ENCODE assay signal across 1 cellular context in the genomic region with DNA sequence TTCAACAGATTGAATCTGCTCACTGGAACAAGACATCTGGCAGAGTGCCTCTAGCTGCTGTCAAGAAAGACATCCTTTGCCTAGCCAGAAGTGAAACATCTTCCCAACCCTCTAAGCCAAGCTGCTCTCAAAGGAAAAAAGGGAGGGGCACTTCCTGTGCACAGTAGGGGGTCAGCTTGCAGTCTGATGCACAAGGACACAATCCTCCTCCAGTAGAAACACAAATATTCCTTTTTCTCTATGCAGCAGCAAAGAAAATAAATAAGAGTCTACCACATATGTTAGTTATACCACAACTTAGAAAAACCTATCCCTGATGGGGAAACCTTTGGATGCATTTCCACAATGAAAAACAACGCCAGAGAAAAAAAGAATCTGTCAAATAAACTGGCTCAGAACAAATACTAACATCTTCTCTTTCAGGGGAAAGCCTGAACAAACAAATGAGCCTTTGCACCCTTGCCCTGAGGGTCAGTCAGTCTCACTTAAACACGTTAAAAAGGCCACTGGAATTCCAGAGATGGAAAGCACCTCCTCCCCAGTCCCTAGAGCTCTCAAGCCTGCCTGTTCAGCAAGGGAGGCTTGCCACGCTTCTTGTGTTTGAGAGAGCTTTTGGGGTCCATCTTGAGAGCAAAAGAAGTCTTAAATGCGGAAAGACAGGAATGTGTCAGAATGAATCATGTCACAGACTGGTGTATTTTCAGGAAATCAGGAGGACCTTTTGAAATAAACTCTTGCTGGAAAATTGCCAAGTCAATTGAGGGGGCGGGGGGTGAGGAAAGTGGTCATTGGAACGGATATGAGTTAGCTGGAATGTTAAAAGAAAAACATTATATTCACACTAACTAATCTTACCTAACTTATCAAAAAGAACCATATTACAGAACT.
A peak's percentile ranks its signal among the peaks of the same experiment; 100 is the strongest.
TF ChIP-seq lines count a peak whose summit lies in the region.

No MANE protein-coding gene starts in this region.

TF ChIP-seq in HepG2, 621 proteins besides CTCF, POLR2A, EP300 and RAD21 (continued from another document and continues in another):
- TF ChIP-seq ZNF713 (CRISPR knock-in tag; IDR thresholded peaks at IDR 0.05) (no peak), CHCHD3 (CRISPR knock-in tag; IDR thresholded peaks at IDR 0.05) (no peak), GMEB2 (CRISPR knock-in tag; IDR thresholded peaks at IDR 0.05; ENCODE audit: low read depth) (no peak), ZNF816 (CRISPR knock-in tag; IDR thresholded peaks at IDR 0.05; ENCODE audit: borderline replicate concordance) (no peak), KDM3A (CRISPR knock-in tag; IDR thresholded peaks at IDR 0.05; ENCODE audit: low read depth) (no peak), FOSL1 (CRISPR knock-in tag; IDR thresholded peaks at IDR 0.05; ENCODE audit: borderline replicate concordance) (no peak), HIC2 (CRISPR knock-in tag; IDR thresholded peaks at IDR 0.05; ENCODE audit: low read depth) (no peak), NR0B2 (CRISPR knock-in tag; IDR thresholded peaks at IDR 0.05) (no peak), ZNF224 (CRISPR knock-in tag; IDR thresholded peaks at IDR 0.05) (no peak), CEBPB (IDR thresholded peaks at IDR 0.05; ENCODE audit: borderline replicate concordance, low read depth, low read length) (no peak), SMARCC2 (IDR thresholded peaks at IDR 0.05) (no peak), SOX5 (CRISPR knock-in tag; IDR thresholded peaks at IDR 0.05; ENCODE audit: borderline replicate concordance) (peak; percentile 49; the same call in 1 of the 2 replicates), MAZ (IDR thresholded peaks at IDR 0.05; ENCODE audit: borderline replicate concordance, low read depth, low read length) (no peak; the same call in 1 of the 2 replicates), MAZ (CRISPR knock-in tag; IDR thresholded peaks at IDR 0.05; ENCODE audit: low read depth) (no peak), AKAP8 (CRISPR knock-in tag; IDR thresholded peaks at IDR 0.05) (no peak), JUND (CRISPR knock-in tag; IDR thresholded peaks at IDR 0.05) (no peak), ZNF556 (CRISPR knock-in tag; IDR thresholded peaks at IDR 0.05; ENCODE audit: borderline replicate concordance) (peak; percentile 67; the same call in 1 of the 2 replicates), BRD4 (CRISPR knock-in tag; IDR thresholded peaks at IDR 0.05) (no peak), ZNF326 (CRISPR knock-in tag; IDR thresholded peaks at IDR 0.05; ENCODE audit: borderline replicate concordance) (no peak), DDIT3 (CRISPR knock-in tag; IDR thresholded peaks at IDR 0.05) (no peak), ZNF800 (CRISPR knock-in tag; IDR thresholded peaks at IDR 0.05) (no peak), NR2F2 (IDR thresholded peaks at IDR 0.05; ENCODE audit: borderline replicate concordance, low read depth) (peak; percentile 58; the same call in 1 of the 2 replicates), ZNF790 (CRISPR knock-in tag; IDR thresholded peaks at IDR 0.05; ENCODE audit: borderline replicate concordance) (no peak), ELF4 (CRISPR knock-in tag; IDR thresholded peaks at IDR 0.05; ENCODE audit: borderline replicate concordance) (no peak), SP4 (CRISPR knock-in tag; IDR thresholded peaks at IDR 0.05) (no peak), ZNF619 (CRISPR knock-in tag; IDR thresholded peaks at IDR 0.05) (no peak), ZMYM4 (CRISPR knock-in tag; IDR thresholded peaks at IDR 0.05) (no peak; the same call in 1 of the 2 replicates), HHEX (CRISPR knock-in tag; IDR thresholded peaks at IDR 0.05) (no peak), PLRG1 (conservative IDR thresholded peaks at IDR 0.05) (no peak), ZNF101 (CRISPR knock-in tag; IDR thresholded peaks at IDR 0.05; ENCODE audit: borderline replicate concordance, low read depth) (no peak), AHDC1 (CRISPR knock-in tag; IDR thresholded peaks at IDR 0.05; ENCODE audit: borderline replicate concordance) (peak; percentile 74; the same call in 1 of the 2 replicates), HOXA7 (CRISPR knock-in tag; IDR thresholded peaks at IDR 0.05) (no peak)
- TF ChIP-seq, protein P1, sequence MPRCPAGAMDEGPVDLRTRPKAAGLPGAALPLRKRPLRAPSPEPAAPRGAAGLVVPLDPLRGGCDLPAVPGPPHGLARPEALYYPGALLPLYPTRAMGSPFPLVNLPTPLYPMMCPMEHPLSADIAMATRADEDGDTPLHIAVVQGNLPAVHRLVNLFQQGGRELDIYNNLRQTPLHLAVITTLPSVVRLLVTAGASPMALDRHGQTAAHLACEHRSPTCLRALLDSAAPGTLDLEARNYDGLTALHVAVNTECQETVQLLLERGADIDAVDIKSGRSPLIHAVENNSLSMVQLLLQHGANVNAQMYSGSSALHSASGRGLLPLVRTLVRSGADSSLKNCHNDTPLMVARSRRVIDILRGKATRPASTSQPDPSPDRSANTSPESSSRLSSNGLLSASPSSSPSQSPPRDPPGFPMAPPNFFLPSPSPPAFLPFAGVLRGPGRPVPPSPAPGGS (CRISPR knock-in tag; IDR thresholded peaks at IDR 0.05) = no peak
- TF ChIP-seq, protein P2, sequence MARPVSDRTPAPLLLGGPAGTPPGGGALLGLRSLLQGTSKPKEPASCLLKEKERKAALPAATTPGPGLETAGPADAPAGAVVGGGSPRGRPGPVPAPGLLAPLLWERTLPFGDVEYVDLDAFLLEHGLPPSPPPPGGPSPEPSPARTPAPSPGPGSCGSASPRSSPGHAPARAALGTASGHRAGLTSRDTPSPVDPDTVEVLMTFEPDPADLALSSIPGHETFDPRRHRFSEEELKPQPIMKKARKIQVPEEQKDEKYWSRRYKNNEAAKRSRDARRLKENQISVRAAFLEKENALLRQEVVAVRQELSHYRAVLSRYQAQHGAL (CRISPR knock-in tag; IDR thresholded peaks at IDR 0.05; ENCODE audit: not compliant biosample characterization) = no peak
- TF ChIP-seq, protein P3, sequence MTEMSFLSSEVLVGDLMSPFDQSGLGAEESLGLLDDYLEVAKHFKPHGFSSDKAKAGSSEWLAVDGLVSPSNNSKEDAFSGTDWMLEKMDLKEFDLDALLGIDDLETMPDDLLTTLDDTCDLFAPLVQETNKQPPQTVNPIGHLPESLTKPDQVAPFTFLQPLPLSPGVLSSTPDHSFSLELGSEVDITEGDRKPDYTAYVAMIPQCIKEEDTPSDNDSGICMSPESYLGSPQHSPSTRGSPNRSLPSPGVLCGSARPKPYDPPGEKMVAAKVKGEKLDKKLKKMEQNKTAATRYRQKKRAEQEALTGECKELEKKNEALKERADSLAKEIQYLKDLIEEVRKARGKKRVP (CRISPR knock-in tag; IDR thresholded peaks at IDR 0.05) = no peak
- TF ChIP-seq, protein P4, sequence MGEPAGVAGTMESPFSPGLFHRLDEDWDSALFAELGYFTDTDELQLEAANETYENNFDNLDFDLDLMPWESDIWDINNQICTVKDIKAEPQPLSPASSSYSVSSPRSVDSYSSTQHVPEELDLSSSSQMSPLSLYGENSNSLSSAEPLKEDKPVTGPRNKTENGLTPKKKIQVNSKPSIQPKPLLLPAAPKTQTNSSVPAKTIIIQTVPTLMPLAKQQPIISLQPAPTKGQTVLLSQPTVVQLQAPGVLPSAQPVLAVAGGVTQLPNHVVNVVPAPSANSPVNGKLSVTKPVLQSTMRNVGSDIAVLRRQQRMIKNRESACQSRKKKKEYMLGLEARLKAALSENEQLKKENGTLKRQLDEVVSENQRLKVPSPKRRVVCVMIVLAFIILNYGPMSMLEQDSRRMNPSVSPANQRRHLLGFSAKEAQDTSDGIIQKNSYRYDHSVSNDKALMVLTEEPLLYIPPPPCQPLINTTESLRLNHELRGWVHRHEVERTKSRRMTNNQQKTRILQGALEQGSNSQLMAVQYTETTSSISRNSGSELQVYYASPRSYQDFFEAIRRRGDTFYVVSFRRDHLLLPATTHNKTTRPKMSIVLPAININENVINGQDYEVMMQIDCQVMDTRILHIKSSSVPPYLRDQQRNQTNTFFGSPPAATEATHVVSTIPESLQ (CRISPR knock-in tag; conservative IDR thresholded peaks at IDR 0.05) = no peak
- TF ChIP-seq, protein P5, sequence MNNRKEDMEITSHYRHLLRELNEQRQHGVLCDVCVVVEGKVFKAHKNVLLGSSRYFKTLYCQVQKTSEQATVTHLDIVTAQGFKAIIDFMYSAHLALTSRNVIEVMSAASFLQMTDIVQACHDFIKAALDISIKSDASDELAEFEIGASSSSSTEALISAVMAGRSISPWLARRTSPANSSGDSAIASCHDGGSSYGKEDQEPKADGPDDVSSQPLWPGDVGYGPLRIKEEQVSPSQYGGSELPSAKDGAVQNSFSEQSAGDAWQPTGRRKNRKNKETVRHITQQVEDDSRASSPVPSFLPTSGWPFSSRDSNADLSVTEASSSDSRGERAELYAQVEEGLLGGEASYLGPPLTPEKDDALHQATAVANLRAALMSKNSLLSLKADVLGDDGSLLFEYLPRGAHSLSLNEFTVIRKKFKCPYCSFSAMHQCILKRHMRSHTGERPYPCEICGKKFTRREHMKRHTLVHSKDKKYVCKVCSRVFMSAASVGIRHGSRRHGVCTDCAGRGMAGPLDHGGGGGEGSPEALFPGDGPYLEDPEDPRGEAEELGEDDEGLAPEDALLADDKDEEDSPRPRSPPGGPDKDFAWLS (CRISPR knock-in tag; IDR thresholded peaks at IDR 0.05; ENCODE audit: borderline replicate concordance) = no peak
